13 cellular contexts compared by ENCODE assay signal in genomic region chr16:83002351-83003334, GRCh38.
DNase-seq lines count a peak whose midpoint lies in the region; ATAC-seq lines count a peak whose summit lies in the region.
"Had no signal": no experiment of that assay in that cellular context is flagged by ENCODE, and none has a peak within 500 bp of the region (broad histone marks: within the 10 kb centered on the region; RNA-seq: fewer than 3 reads in every experiment).

No MANE protein-coding gene starts in this region.

- peaks cover 9% of the 10 kb centered on the region for H3K27me3 Mint-ChIP-seq in stimulated activated memory B cell treated with anti-CD40 and anti-IgM and Interleukin-4, amounts not matched to agents 10 μg/mL and 1 μg/mL and 100 μg/mL, for 72 hours
- H3K27me3 Mint-ChIP-seq: activated CD4-positive, alpha-beta memory T cell treated with anti-CD3 and anti-CD28 coated beads for 36 hours; activated T-helper 17 cell treated with anti-CD3 and anti-CD28 coated beads, Interleukin-2, amount 50 U/mL, for 72 hours had no signal

- no peaks in the 10 kb centered on the region for H3K4me1 Mint-ChIP-seq in stimulated activated memory B cell treated with anti-CD40 and anti-IgM and Interleukin-4, amounts not matched to agents 10 μg/mL and 1 μg/mL and 100 μg/mL, for 72 hours
- H3K4me1 Mint-ChIP-seq: activated T-helper 17 cell treated with anti-CD3 and anti-CD28 coated beads, Interleukin-2, amount 50 U/mL, for 72 hours had no signal

- H3K4me3 Mint-ChIP-seq in stimulated activated memory B cell treated with anti-CD40 and anti-IgM and Interleukin-4, amounts not matched to agents 10 μg/mL and 1 μg/mL and 100 μg/mL, for 72 hours, result no peak overlapping the region
- H3K4me3 Mint-ChIP-seq: activated CD4-positive, alpha-beta memory T cell treated with anti-CD3 and anti-CD28 coated beads for 36 hours; activated T-helper 17 cell treated with anti-CD3 and anti-CD28 coated beads, Interleukin-2, amount 50 U/mL, for 72 hours had no signal

- no peaks in the 10 kb centered on the region for H3K9me3 Mint-ChIP-seq in stimulated activated memory B cell treated with anti-CD40 and anti-IgM and Interleukin-4, amounts not matched to agents 10 μg/mL and 1 μg/mL and 100 μg/mL, for 72 hours
- H3K9me3 Mint-ChIP-seq: activated CD4-positive, alpha-beta memory T cell treated with anti-CD3 and anti-CD28 coated beads for 36 hours; activated T-helper 17 cell treated with anti-CD3 and anti-CD28 coated beads, Interleukin-2, amount 50 U/mL, for 72 hours had no signal

- DNase-seq in A172 (ENCODE audit: low spot score), result peak; percentile 75
- peak; percentile 28 for DNase-seq in ELR (ENCODE audit: low read depth)
- DNase-seq in NCI-H748 (lab: John Stamatoyannopoulos, UW; ENCODE audit: unreplicated experiment), result peak; percentile 68
- peak; percentile 64 for DNase-seq in fibroblast of peridontal ligament (ENCODE audit: extremely low read depth)
- no peak for DNase-seq in DMS79 treated with DMSO at 0.1 percent for 48 hours (lab: John Stamatoyannopoulos, UW)
- DNase-seq in activated gamma-delta T cell treated with Interleukin-2 at 50 U/mL for 16 hours, result no peak
- no peak for DNase-seq in foreskin melanocyte
- DNase-seq: activated CD4-positive, alpha-beta memory T cell treated with anti-CD3 and anti-CD28 coated beads for 36 hours; effector CD8-positive, alpha-beta T cell; islet precursor cell; stimulated activated CD4-positive, alpha-beta T cell treated with anti-CD3 and anti-CD28 coated beads, Interleukin-12 subunit alpha, Interleukin-12 subunit beta, amount 100 ng/mL, for 4 hours had no signal

- no peaks in the 10 kb centered on the region for H3K36me3 Mint-ChIP-seq in stimulated activated memory B cell treated with anti-CD40 and anti-IgM and Interleukin-4, amounts not matched to agents 10 μg/mL and 1 μg/mL and 100 μg/mL, for 72 hours
- H3K36me3 Mint-ChIP-seq: activated CD4-positive, alpha-beta memory T cell treated with anti-CD3 and anti-CD28 coated beads for 36 hours had no signal

- H3K27ac Mint-ChIP-seq in stimulated activated memory B cell treated with anti-CD40 and anti-IgM and Interleukin-4, amounts not matched to agents 10 μg/mL and 1 μg/mL and 100 μg/mL, for 72 hours, result no peak overlapping the region
- H3K27ac Mint-ChIP-seq: activated CD4-positive, alpha-beta memory T cell treated with anti-CD3 and anti-CD28 coated beads for 36 hours; activated T-helper 17 cell treated with anti-CD3 and anti-CD28 coated beads, Interleukin-2, amount 50 U/mL, for 72 hours had no signal

- no peak for ATAC-seq in stimulated activated memory B cell treated with anti-CD40 and anti-IgM and Interleukin-4, amounts not matched to agents 10 μg/mL and 1 μg/mL and 100 μg/mL, for 72 hours
- ATAC-seq: activated T-helper 17 cell treated with anti-CD3 and anti-CD28 coated beads, Interleukin-2, amount 50 U/mL, for 72 hours had no signal

Comparison
In these comparisons a context has a peak if more than half of its experiments do, and no peak if none do; other contexts are left out.
1. DNase-seq: peak in A172 (single experiment), ELR (single experiment), NCI-H748 (single experiment) and fibroblast of peridontal ligament (single experiment); none in DMS79 treated with DMSO at 0.1 percent for 48 hours (single experiment), activated gamma-delta T cell treated with Interleukin-2 at 50 U/mL for 16 hours (single experiment) and foreskin melanocyte (single experiment).